Comparison of ENCODE assay signal across 8 cellular contexts in genomic region chr11:106694501-106694900, GRCh38.
"Had no signal": no experiment of that assay in that cellular context is flagged by ENCODE, and none has a peak within 500 bp of the region (broad histone marks: within the 10 kb centered on the region; RNA-seq: fewer than 3 reads in every experiment).

No MANE protein-coding gene starts in this region.

- H3K36me3 Mint-ChIP-seq: IgD-negative memory B cell had no signal

- H3K4me3 ChIP-seq: GM23248, HAP-1 had no signal

- H3K27ac ChIP-seq: GM23248 had no signal

- H3K4me1 Mint-ChIP-seq: IgD-negative memory B cell had no signal

- H3K9me3 ChIP-seq: HAP-1 had no signal

- H3K27ac Mint-ChIP-seq: HFFc6, IgD-negative memory B cell had no signal

- H3K36me3 ChIP-seq: HAP-1 had no signal

- H3K4me1 ChIP-seq: HAP-1 had no signal

- ATAC-seq: HCT116 had no signal

- DNase-seq: GM23248, GOT3, H7, HFFc6, KBM-7 had no signal

- H3K4me3 Mint-ChIP-seq: HFFc6, IgD-negative memory B cell had no signal

- H3K27me3 Mint-ChIP-seq: IgD-negative memory B cell had no signal

- H3K9me3 Mint-ChIP-seq: HFFc6 had no signal

- H2AFZ ChIP-seq: GM23248 had no signal

- H3K9ac ChIP-seq: GM23248 had no signal
